Comparison of ENCODE assay signal across 41 cellular contexts in the genomic region with DNA sequence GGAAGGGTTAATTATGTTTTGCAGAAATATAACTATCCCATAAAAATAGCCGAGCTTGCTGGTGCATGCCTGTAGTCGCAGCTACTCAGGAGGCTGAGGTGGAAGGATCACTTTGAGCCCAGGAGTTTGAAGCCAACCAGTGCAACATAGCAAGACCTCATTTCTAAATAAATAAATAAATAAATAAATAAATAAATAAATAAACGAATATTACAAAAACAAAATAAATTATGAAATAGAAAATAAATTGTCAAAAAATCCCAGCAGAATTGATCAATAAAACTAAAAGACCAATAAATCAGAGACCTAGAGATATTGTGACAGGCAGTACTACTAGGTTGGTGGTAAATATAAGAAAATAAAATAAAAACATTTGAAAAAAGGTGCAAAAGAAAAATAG. TPM values are rescaled to one million over a fixed set of nuclear protein-coding genes. Genes with fewer than 3 reads are reported as not detected.
"Had no signal": no experiment of that assay in that cellular context is flagged by ENCODE, and none has a peak within 500 bp of the region (broad histone marks: within the 10 kb centered on the region; RNA-seq: fewer than 3 reads in every experiment).

No MANE protein-coding gene starts in this region.

- H3K4me3 ChIP-seq: ascending aorta, cardiac muscle cell had no signal

- H3K9me3 ChIP-seq: ascending aorta had no signal

- FAIRE-seq: bronchial epithelial cell, TTC549 had no signal

- ATAC-seq: activated CD4-positive, alpha-beta T cell treated with anti-CD3 and anti-CD28 coated beads for 36 hours; activated CD4-positive, CD25-positive, alpha-beta regulatory T cell treated with anti-CD3 and anti-CD28 coated beads, Interleukin-2, amount 50 U/mL, for 24 hours; activated CD8-positive, alpha-beta memory T cell treated with anti-CD3 and anti-CD28 coated beads, Interleukin-2, amount 10 ng/mL, durations not matched to agents 7 days and 5 days; activated CD8-positive, alpha-beta T cell treated with anti-CD3 and anti-CD28 coated beads, Interleukin-2, amount 10 ng/mL, durations not matched to agents 7 days and 5 days; activated naive CD8-positive, alpha-beta T cell treated with anti-CD3 and anti-CD28 coated beads, Interleukin-2, amount 50 U/mL, for 24 hours had no signal

- H3K36me3 Mint-ChIP-seq: activated CD8-positive, alpha-beta memory T cell treated with anti-CD3 and anti-CD28 coated beads, Interleukin-2, amount 10 ng/mL, durations not matched to agents 7 days and 5 days; activated naive CD4-positive, alpha-beta T cell treated with anti-CD3 and anti-CD28 coated beads, Interleukin-2, amount 10 ng/mL, durations not matched to agents 7 days and 5 days; activated naive CD4-positive, alpha-beta T cell treated with anti-CD3 and anti-CD28 coated beads, Interleukin-2, amount 50 U/mL, for 24 hours; activated naive CD8-positive, alpha-beta T cell; activated naive CD8-positive, alpha-beta T cell treated with anti-CD3 and anti-CD28 coated beads, Interleukin-2, amount 10 ng/mL, durations not matched to agents 7 days and 5 days; brain had no signal

- H3K27ac Mint-ChIP-seq: activated CD4-positive, alpha-beta memory T cell treated with anti-CD3 and anti-CD28 coated beads, Interleukin-2, amount 10 ng/mL, durations not matched to agents 7 days and 5 days; activated CD4-positive, alpha-beta T cell treated with anti-CD3 and anti-CD28 coated beads for 36 hours; activated CD4-positive, alpha-beta T cell treated with anti-CD3 and anti-CD28 coated beads, Interleukin-2, amount 10 ng/mL, durations not matched to agents 7 days and 5 days; activated CD8-positive, alpha-beta memory T cell treated with anti-CD3 and anti-CD28 coated beads, Interleukin-2, amount 10 ng/mL, durations not matched to agents 7 days and 5 days; activated CD8-positive, alpha-beta T cell treated with anti-CD3 and anti-CD28 coated beads, Interleukin-2, amount 10 ng/mL, durations not matched to agents 7 days and 5 days; activated naive CD4-positive, alpha-beta T cell treated with anti-CD3 and anti-CD28 coated beads, Interleukin-2, amount 10 ng/mL, durations not matched to agents 7 days and 5 days; activated naive CD4-positive, alpha-beta T cell treated with anti-CD3 and anti-CD28 coated beads, Interleukin-2, amount 50 U/mL, for 24 hours; activated naive CD8-positive, alpha-beta T cell; activated naive CD8-positive, alpha-beta T cell treated with anti-CD3 and anti-CD28 coated beads, Interleukin-2, amount 10 ng/mL, durations not matched to agents 7 days and 5 days; activated naive CD8-positive, alpha-beta T cell treated with anti-CD3 and anti-CD28 coated beads, Interleukin-2, amount 50 U/mL, for 24 hours; activated T-cell treated with anti-CD3 and anti-CD28 coated beads, Interleukin-2, amount 50 U/mL, for 24 hours; activated T-helper 2 cell treated with anti-CD3 and anti-CD28 coated beads, Interferon-gamma antibody, Interleukin-2, Interleukin-4, amounts not matched to agents 10 μg/mL and 5 μg/mL and 100 μg/mL, durations not matched to agents 14 hours and 24 hours and 36 hours; brain; T-helper 1 cell treated with Interleukin-12 subunit alpha and Interleukin-12 subunit beta and Interleukin-4 antibody, amounts not matched to agents 30 μg/mL and 1 μg/mL, for 36 hours; T-helper 2 cell treated with Interferon-gamma antibody and Interleukin-4, amounts not matched to agents 5 μg/mL and 100 μg/mL, for 36 hours had no signal

- H3K4me3 Mint-ChIP-seq: activated CD4-positive, alpha-beta memory T cell treated with anti-CD3 and anti-CD28 coated beads, Interleukin-2, amount 10 ng/mL, durations not matched to agents 7 days and 5 days; activated CD4-positive, alpha-beta T cell treated with anti-CD3 and anti-CD28 coated beads for 36 hours; activated CD4-positive, alpha-beta T cell treated with anti-CD3 and anti-CD28 coated beads, Interleukin-2, amount 10 ng/mL, durations not matched to agents 7 days and 5 days; activated CD8-positive, alpha-beta memory T cell treated with anti-CD3 and anti-CD28 coated beads, Interleukin-2, amount 10 ng/mL, durations not matched to agents 7 days and 5 days; activated CD8-positive, alpha-beta T cell treated with anti-CD3 and anti-CD28 coated beads, Interleukin-2, amount 10 ng/mL, durations not matched to agents 7 days and 5 days; activated naive CD4-positive, alpha-beta T cell treated with anti-CD3 and anti-CD28 coated beads, Interleukin-2, amount 10 ng/mL, durations not matched to agents 7 days and 5 days; activated naive CD4-positive, alpha-beta T cell treated with anti-CD3 and anti-CD28 coated beads, Interleukin-2, amount 50 U/mL, for 24 hours; activated naive CD8-positive, alpha-beta T cell; activated naive CD8-positive, alpha-beta T cell treated with anti-CD3 and anti-CD28 coated beads, Interleukin-2, amount 10 ng/mL, durations not matched to agents 7 days and 5 days; activated naive CD8-positive, alpha-beta T cell treated with anti-CD3 and anti-CD28 coated beads, Interleukin-2, amount 50 U/mL, for 24 hours; activated T-cell treated with anti-CD3 and anti-CD28 coated beads, Interleukin-2, amount 50 U/mL, for 24 hours; brain; central memory CD8-positive, alpha-beta T cell; T-helper 1 cell treated with Interleukin-12 subunit alpha and Interleukin-12 subunit beta and Interleukin-4 antibody, amounts not matched to agents 30 μg/mL and 1 μg/mL, for 36 hours; T-helper 2 cell treated with Interferon-gamma antibody and Interleukin-4, amounts not matched to agents 5 μg/mL and 100 μg/mL, for 36 hours had no signal

- H3K27ac ChIP-seq: ascending aorta, cardiac muscle cell, VCaP had no signal

- H3K4me1 ChIP-seq: ascending aorta had no signal

- DNase-seq: activated CD4-positive, alpha-beta memory T cell treated with anti-CD3 and anti-CD28 coated beads, Interleukin-2, amount 10 ng/mL, durations not matched to agents 7 days and 5 days; activated CD4-positive, alpha-beta T cell treated with anti-CD3 and anti-CD28 coated beads for 1 hour; activated CD4-positive, alpha-beta T cell treated with anti-CD3 and anti-CD28 coated beads for 36 hours; activated CD4-positive, alpha-beta T cell treated with anti-CD3 and anti-CD28 coated beads for 48 hours; activated CD4-positive, alpha-beta T cell treated with anti-CD3 and anti-CD28 coated beads, Interleukin-2, amount 10 ng/mL, durations not matched to agents 7 days and 5 days; activated CD4-positive, alpha-beta T cell treated with anti-CD3 and anti-CD28 coated beads, Interleukin-2, amount 50 U/mL, for 48 hours; activated CD4-positive, CD25-positive, alpha-beta regulatory T cell; activated CD8-positive, alpha-beta memory T cell treated with anti-CD3 and anti-CD28 coated beads for 24 hours; activated CD8-positive, alpha-beta memory T cell treated with anti-CD3 and anti-CD28 coated beads, Interleukin-2, amount 10 ng/mL, durations not matched to agents 7 days and 5 days; activated CD8-positive, alpha-beta memory T cell treated with anti-CD3 and anti-CD28 coated beads, Interleukin-2, amount 50 U/mL, for 48 hours; activated CD8-positive, alpha-beta T cell treated with anti-CD3 and anti-CD28 coated beads, Interleukin-2, amount 10 ng/mL, durations not matched to agents 7 days and 5 days; activated effector memory CD4-positive, alpha-beta T cell treated with Interleukin-2 at 50 U/mL for 16 hours; activated gamma-delta T cell; activated naive CD4-positive, alpha-beta T cell treated with anti-CD3 and anti-CD28 coated beads, Interleukin-2, amount 10 ng/mL, durations not matched to agents 7 days and 5 days; activated naive CD4-positive, alpha-beta T cell treated with Interleukin-2 at 50 U/mL for 16 hours; activated naive CD8-positive, alpha-beta T cell treated with anti-CD3 and anti-CD28 coated beads, Interleukin-2, amount 10 ng/mL, durations not matched to agents 7 days and 5 days; activated naive CD8-positive, alpha-beta T cell treated with anti-CD3 and anti-CD28 coated beads, Interleukin-2, amount 50 U/mL, for 24 hours; activated T-cell treated with anti-CD3 and anti-CD28 coated beads, Interleukin-2, amount 50 U/mL, for 24 hours; activated T-cell treated with anti-CD3 and anti-CD28 coated beads, Interleukin-2, amount 50 U/mL, for 48 hours; amygdala; anterior cingulate cortex; caudate nucleus; cerebellar nuclear complex; T-helper 1 cell; T-helper 2 cell; T-helper 9 cell had no signal

- H3K27me3 Mint-ChIP-seq: activated CD4-positive, alpha-beta memory T cell treated with anti-CD3 and anti-CD28 coated beads, Interleukin-2, amount 10 ng/mL, durations not matched to agents 7 days and 5 days; activated CD4-positive, alpha-beta T cell treated with anti-CD3 and anti-CD28 coated beads for 36 hours; activated CD4-positive, alpha-beta T cell treated with anti-CD3 and anti-CD28 coated beads, Interleukin-2, amount 10 ng/mL, durations not matched to agents 7 days and 5 days; activated CD8-positive, alpha-beta memory T cell treated with anti-CD3 and anti-CD28 coated beads, Interleukin-2, amount 10 ng/mL, durations not matched to agents 7 days and 5 days; activated naive CD4-positive, alpha-beta T cell treated with anti-CD3 and anti-CD28 coated beads, Interleukin-2, amount 10 ng/mL, durations not matched to agents 7 days and 5 days; activated naive CD4-positive, alpha-beta T cell treated with anti-CD3 and anti-CD28 coated beads, Interleukin-2, amount 50 U/mL, for 24 hours; activated naive CD8-positive, alpha-beta T cell; activated naive CD8-positive, alpha-beta T cell treated with anti-CD3 and anti-CD28 coated beads, Interleukin-2, amount 50 U/mL, for 24 hours; activated T-cell treated with anti-CD3 and anti-CD28 coated beads, Interleukin-2, amount 50 U/mL, for 24 hours; brain; central memory CD8-positive, alpha-beta T cell had no signal

- H3K9me3 Mint-ChIP-seq: activated CD4-positive, alpha-beta memory T cell treated with anti-CD3 and anti-CD28 coated beads, Interleukin-2, amount 10 ng/mL, durations not matched to agents 7 days and 5 days; activated CD4-positive, alpha-beta T cell treated with anti-CD3 and anti-CD28 coated beads, Interleukin-2, amount 10 ng/mL, durations not matched to agents 7 days and 5 days; activated naive CD4-positive, alpha-beta T cell treated with anti-CD3 and anti-CD28 coated beads, Interleukin-2, amount 10 ng/mL, durations not matched to agents 7 days and 5 days; activated naive CD4-positive, alpha-beta T cell treated with anti-CD3 and anti-CD28 coated beads, Interleukin-2, amount 50 U/mL, for 24 hours; activated naive CD8-positive, alpha-beta T cell treated with anti-CD3 and anti-CD28 coated beads, Interleukin-2, amount 10 ng/mL, durations not matched to agents 7 days and 5 days; activated naive CD8-positive, alpha-beta T cell treated with anti-CD3 and anti-CD28 coated beads, Interleukin-2, amount 50 U/mL, for 24 hours; activated T-cell treated with anti-CD3 and anti-CD28 coated beads, Interleukin-2, amount 50 U/mL, for 24 hours; activated T-helper 2 cell treated with anti-CD3 and anti-CD28 coated beads, Interferon-gamma antibody, Interleukin-2, Interleukin-4, amounts not matched to agents 10 μg/mL and 5 μg/mL and 100 μg/mL, durations not matched to agents 14 hours and 24 hours and 36 hours; central memory CD8-positive, alpha-beta T cell; T-helper 1 cell treated with Interleukin-12 subunit alpha and Interleukin-12 subunit beta and Interleukin-4 antibody, amounts not matched to agents 30 μg/mL and 1 μg/mL, for 36 hours; T-helper 2 cell treated with Interferon-gamma antibody and Interleukin-4, amounts not matched to agents 5 μg/mL and 100 μg/mL, for 36 hours had no signal

- H3K4me1 Mint-ChIP-seq: activated CD4-positive, alpha-beta memory T cell treated with anti-CD3 and anti-CD28 coated beads, Interleukin-2, amount 10 ng/mL, durations not matched to agents 7 days and 5 days; activated CD4-positive, alpha-beta T cell treated with anti-CD3 and anti-CD28 coated beads for 36 hours; activated CD4-positive, alpha-beta T cell treated with anti-CD3 and anti-CD28 coated beads, Interleukin-2, amount 10 ng/mL, durations not matched to agents 7 days and 5 days; activated CD8-positive, alpha-beta memory T cell treated with anti-CD3 and anti-CD28 coated beads, Interleukin-2, amount 10 ng/mL, durations not matched to agents 7 days and 5 days; activated naive CD4-positive, alpha-beta T cell treated with anti-CD3 and anti-CD28 coated beads, Interleukin-2, amount 10 ng/mL, durations not matched to agents 7 days and 5 days; activated naive CD4-positive, alpha-beta T cell treated with anti-CD3 and anti-CD28 coated beads, Interleukin-2, amount 50 U/mL, for 24 hours; activated naive CD8-positive, alpha-beta T cell treated with anti-CD3 and anti-CD28 coated beads, Interleukin-2, amount 10 ng/mL, durations not matched to agents 7 days and 5 days; activated naive CD8-positive, alpha-beta T cell treated with anti-CD3 and anti-CD28 coated beads, Interleukin-2, amount 50 U/mL, for 24 hours; brain; central memory CD8-positive, alpha-beta T cell had no signal

RNA-seq across cellular contexts. Expression of a gene that starts 6.7 kb away (rescaled TPM):
- total RNA-seq: activated CD4-positive, alpha-beta memory T cell treated with anti-CD3 and anti-CD28 coated beads, Interleukin-2, amount 10 ng/mL, durations not matched to agents 7 days and 5 days; activated CD4-positive, alpha-beta T cell treated with anti-CD3 and anti-CD28 coated beads for 36 hours; activated CD4-positive, alpha-beta T cell treated with anti-CD3 and anti-CD28 coated beads, Interleukin-2, amount 10 ng/mL, durations not matched to agents 7 days and 5 days; activated CD8-positive, alpha-beta memory T cell treated with anti-CD3 and anti-CD28 coated beads, Interleukin-2, amount 10 ng/mL, durations not matched to agents 7 days and 5 days; activated CD8-positive, alpha-beta T cell treated with anti-CD3 and anti-CD28 coated beads, Interleukin-2, amount 10 ng/mL, durations not matched to agents 7 days and 5 days; activated naive CD8-positive, alpha-beta T cell treated with anti-CD3 and anti-CD28 coated beads, Interleukin-2, amount 10 ng/mL, durations not matched to agents 7 days and 5 days; activated T-helper 2 cell treated with anti-CD3 and anti-CD28 coated beads, Interferon-gamma antibody, Interleukin-2, Interleukin-4, amounts not matched to agents 10 μg/mL and 5 μg/mL and 100 μg/mL, durations not matched to agents 14 hours and 24 hours and 36 hours; ascending aorta; bronchial epithelial cell; chondrocyte had no signal
- polyA plus RNA-seq: adipose tissue, cardiac muscle cell had no signal

RNA-seq across cellular contexts. Expression of a gene that starts 34.1 kb away (rescaled TPM):
- total RNA-seq: activated CD8-positive, alpha-beta T cell treated with anti-CD3 and anti-CD28 coated beads, Interleukin-2, amount 10 ng/mL, durations not matched to agents 7 days and 5 days; ascending aorta; chondrocyte had no signal
